1 cellular context compared by ENCODE assay signal in the genomic region with DNA sequence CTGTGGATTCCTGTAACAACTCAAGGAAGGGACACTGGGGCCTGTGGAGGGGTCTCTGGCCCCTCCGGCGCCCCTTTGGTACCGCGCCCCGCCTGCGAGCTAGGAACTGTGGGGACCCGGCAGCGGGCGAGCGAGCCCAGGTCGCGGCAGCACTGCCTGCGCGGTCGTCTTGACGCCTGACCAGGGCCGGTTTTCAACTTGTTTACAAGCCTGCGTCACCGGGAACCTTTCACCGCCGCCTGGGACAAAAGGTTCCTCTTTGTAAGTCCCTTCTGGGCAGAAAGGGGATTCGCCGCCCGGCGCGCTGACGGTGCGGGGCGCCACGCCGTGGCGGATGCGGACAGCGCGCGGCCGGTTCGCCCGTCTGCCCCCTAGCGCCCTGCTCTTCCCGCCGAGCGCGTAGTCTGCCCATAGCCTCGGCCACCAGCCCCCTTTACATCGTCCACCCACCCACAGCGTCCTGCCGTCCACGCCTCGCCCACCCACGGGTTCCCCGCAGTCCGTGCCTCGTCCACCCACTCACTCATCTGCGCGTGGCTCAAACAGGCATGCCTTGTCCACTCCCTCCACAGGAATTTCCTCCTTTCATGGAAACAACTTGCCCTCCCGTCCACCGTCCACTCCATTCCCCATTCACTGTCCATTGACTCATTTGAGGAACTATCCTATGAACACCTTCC.
TF ChIP-seq lines count a peak whose summit lies in the region.

No MANE protein-coding gene starts in this region.

TF ChIP-seq in HepG2, 621 proteins besides CTCF, POLR2A, EP300 and RAD21 (continued from another document):
- TF ChIP-seq, protein P1, sequence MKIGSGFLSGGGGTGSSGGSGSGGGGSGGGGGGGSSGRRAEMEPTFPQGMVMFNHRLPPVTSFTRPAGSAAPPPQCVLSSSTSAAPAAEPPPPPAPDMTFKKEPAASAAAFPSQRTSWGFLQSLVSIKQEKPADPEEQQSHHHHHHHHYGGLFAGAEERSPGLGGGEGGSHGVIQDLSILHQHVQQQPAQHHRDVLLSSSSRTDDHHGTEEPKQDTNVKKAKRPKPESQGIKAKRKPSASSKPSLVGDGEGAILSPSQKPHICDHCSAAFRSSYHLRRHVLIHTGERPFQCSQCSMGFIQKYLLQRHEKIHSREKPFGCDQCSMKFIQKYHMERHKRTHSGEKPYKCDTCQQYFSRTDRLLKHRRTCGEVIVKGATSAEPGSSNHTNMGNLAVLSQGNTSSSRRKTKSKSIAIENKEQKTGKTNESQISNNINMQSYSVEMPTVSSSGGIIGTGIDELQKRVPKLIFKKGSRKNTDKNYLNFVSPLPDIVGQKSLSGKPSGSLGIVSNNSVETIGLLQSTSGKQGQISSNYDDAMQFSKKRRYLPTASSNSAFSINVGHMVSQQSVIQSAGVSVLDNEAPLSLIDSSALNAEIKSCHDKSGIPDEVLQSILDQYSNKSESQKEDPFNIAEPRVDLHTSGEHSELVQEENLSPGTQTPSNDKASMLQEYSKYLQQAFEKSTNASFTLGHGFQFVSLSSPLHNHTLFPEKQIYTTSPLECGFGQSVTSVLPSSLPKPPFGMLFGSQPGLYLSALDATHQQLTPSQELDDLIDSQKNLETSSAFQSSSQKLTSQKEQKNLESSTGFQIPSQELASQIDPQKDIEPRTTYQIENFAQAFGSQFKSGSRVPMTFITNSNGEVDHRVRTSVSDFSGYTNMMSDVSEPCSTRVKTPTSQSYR (CRISPR knock-in tag; IDR thresholded peaks at IDR 0.05; ENCODE audit: borderline replicate concordance): no peak
- peak; percentile 35; the same call in 1 of the 2 replicates for TF ChIP-seq BHLHE40 (IDR thresholded peaks at IDR 0.05; ENCODE audit: low read length)
- peak; percentile 60; the same call in 1 of the 2 replicates for TF ChIP-seq EEA1 (CRISPR knock-in tag; IDR thresholded peaks at IDR 0.05; ENCODE audit: borderline replicate concordance)
- no peak for TF ChIP-seq ZFP1 (CRISPR knock-in tag; IDR thresholded peaks at IDR 0.05)
- peak; percentile 74; the same call in 1 of the 2 replicates for TF ChIP-seq ADNP (CRISPR knock-in tag; IDR thresholded peaks at IDR 0.05)
- 0 out of 2 replicates have a peak, but pooled peaks have one; percentile 20 for TF ChIP-seq NFYB (CRISPR knock-in tag; IDR thresholded peaks at IDR 0.05)
- no peak for TF ChIP-seq SUZ12 (IDR thresholded peaks at IDR 0.05; ENCODE audit: low read depth, low read length)
- TF ChIP-seq ZEB1 (IDR thresholded peaks at IDR 0.05; ENCODE audit: insufficient replicate concordance, low read depth): no peak
- TF ChIP-seq KMT2B (CRISPR knock-in tag; IDR thresholded peaks at IDR 0.05): no peak
